ENCODE assay signal across 9 cellular contexts in the genomic region with DNA sequence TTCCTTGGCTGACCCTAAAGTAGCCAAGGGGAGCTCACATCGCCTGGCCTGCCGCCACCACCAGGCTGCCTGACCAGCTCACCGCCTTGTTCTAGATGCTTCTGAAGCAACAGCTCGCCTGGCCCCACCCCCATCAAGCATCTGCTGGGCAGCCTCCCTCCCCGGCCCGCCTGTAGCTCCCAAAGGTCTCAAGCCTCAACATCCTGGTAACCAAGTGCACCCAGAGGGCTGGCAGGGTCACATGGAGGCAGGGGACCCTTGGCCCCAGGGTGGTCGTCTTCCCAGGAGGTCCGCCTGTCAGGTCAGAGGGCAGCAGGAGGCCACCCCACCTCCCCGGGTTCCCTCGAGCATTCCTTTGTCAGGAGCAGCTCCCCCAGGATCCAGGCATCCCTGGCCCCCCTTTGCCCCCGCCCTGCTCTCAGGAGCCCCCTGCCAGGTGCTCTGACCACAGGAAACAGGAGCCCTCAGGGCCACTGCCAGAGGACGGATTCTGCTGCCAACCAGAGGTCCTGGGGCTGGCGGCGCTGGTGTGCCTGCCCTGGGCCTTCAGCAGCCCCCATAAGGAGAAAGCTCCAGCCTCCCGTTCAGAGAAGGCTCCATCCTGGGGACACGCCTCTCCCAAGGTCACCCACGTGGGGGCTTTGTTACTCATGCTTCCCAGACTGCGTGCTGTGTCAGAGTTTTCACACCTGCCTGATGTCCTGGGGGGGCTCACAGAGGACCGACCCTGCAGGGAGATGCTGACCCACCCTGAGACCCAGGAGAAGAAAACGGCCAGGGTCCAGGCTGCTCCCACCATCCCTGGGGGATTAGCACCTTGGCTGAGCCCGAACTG.
DNase-seq lines count a peak whose midpoint lies in the region; ATAC-seq and TF ChIP-seq lines count a peak whose summit lies in the region.
"Had no signal": no experiment of that assay in that cellular context is flagged by ENCODE, and none has a peak within 500 bp of the region (broad histone marks: within the 10 kb centered on the region; RNA-seq: fewer than 3 reads in every experiment).

No MANE protein-coding gene starts in this region.

- CTCF ChIA-PET in RWPE1 (lab: Yijun Ruan, JAX), result interaction anchor here (0.7 to 1.2 kb wide), 9 partner anchors 12 to 241 kb away, joined by 3 to 9 read pairs (median 4); no protein-coding TSS in a partner anchor

- peak overlapping the region; percentile 100 for H3K27ac ChIP-seq in BLaER1
- H3K27ac ChIP-seq in KMS-11, result no peak overlapping the region
- H3K27ac ChIP-seq in duodenal mucosa (ENCODE audit: low read depth, low read length), result no peak overlapping the region
- no peak overlapping the region for H3K27ac ChIP-seq in muscle layer of duodenum (ENCODE audit: low read length)
- no peak overlapping the region for H3K27ac ChIP-seq in RWPE1
- H3K27ac ChIP-seq: Peyer's patch had no signal

- peak overlapping the region; percentile 76 for H2AFZ ChIP-seq in KMS-11 (ENCODE audit: low read depth)

- H3K27me3 ChIP-seq in BLaER1 (no peaks in the 10 kb centered on the region), KMS-11 (ENCODE audit: insufficient read depth, low read depth) (no peaks in the 10 kb centered on the region), duodenal mucosa (ENCODE audit: control insufficient read depth in 1 of 2, insufficient read depth in 2 of 2, low read length in 2 of 2) (peaks cover 8 to 14% of the 10 kb centered on the region in 2 donors), muscle layer of duodenum (ENCODE audit: low read depth, low read length) (no peaks in the 10 kb centered on the region)
- H3K27me3 ChIP-seq: Peyer's patch had no signal

- H3K4me1 ChIP-seq in BLaER1, result peaks cover 86% of the 10 kb centered on the region
- H3K4me1 ChIP-seq in KMS-11 (ENCODE audit: low read depth, poor library complexity, severe bottlenecking), result peaks cover 54% of the 10 kb centered on the region
- H3K4me1 ChIP-seq in duodenal mucosa (ENCODE audit: control insufficient read depth in 1 of 2, insufficient read depth in 2 of 2, low read length in 2 of 2), result peaks cover 8 to 23% of the 10 kb centered on the region in 2 donors
- peaks cover 0 to 17% of the 10 kb centered on the region in 2 donors for H3K4me1 ChIP-seq in muscle layer of duodenum (ENCODE audit: control insufficient read depth in 1 of 2, insufficient read depth in 2 of 2, low read length in 2 of 2)

- H3K9me3 ChIP-seq in BLaER1 (no peaks in the 10 kb centered on the region), duodenal mucosa (ENCODE audit: control insufficient read depth in 1 of 2, low read length in 2 of 2) (no peaks in the 10 kb centered on the region), muscle layer of duodenum (ENCODE audit: control insufficient read depth in 1 of 2, low read length in 2 of 2) (no peaks in the 10 kb centered on the region)
- H3K9me3 ChIP-seq: Peyer's patch had no signal

- DNase-seq in Kasumi-1 (lab: John Stamatoyannopoulos, UW), result no peak
- DNase-seq in KG1 (lab: John Stamatoyannopoulos, UW), result no peak
- no peak for DNase-seq in RWPE1 (ENCODE audit: low spot score)

- no peak for ATAC-seq in GM21619 (IDR thresholded peaks at IDR 0.05; ENCODE audit: unreplicated experiment)

- H3K9ac ChIP-seq in BLaER1 (peak overlapping the region; percentile 64), KMS-11 (peak overlapping the region; percentile 14; the same call in 1 of the 2 replicates), duodenal mucosa (ENCODE audit: low read depth in 1 of 2, low read length in 2 of 2) (peak overlapping the region in 1 of 2 donors; percentile 1)

- H4K20me1 ChIP-seq in BLaER1 (no peaks in the 10 kb centered on the region), KMS-11 (ENCODE audit: insufficient read depth) (no peaks in the 10 kb centered on the region)

- POLR2A ChIA-PET in RWPE1 (lab: Yijun Ruan, JAX; ENCODE audit: low non-redundant PET), result no interaction called here

- TF ChIP-seq CTCF in KMS-11 (conservative IDR thresholded peaks at IDR 0.05; ENCODE audit: low read depth, low read length), result no peak
- no peak for TF ChIP-seq CTCF in RWPE1 (conservative IDR thresholded peaks at IDR 0.05; ENCODE audit: low read depth)

- H3K4me3 ChIP-seq in BLaER1 (no peak overlapping the region), KMS-11 (IDR thresholded peaks at IDR 0.05; ENCODE audit: insufficient read depth, low read depth, low read length) (no peak overlapping the region), duodenal mucosa (ENCODE audit: low read depth in 1 of 2, low read length in 2 of 2) (peak overlapping the region; percentile 53 to 60), muscle layer of duodenum (ENCODE audit: low read depth in 1 of 2, low read length in 2 of 2) (peak overlapping the region; percentile 31 to 47)

- H3K4me2 ChIP-seq in BLaER1, result peak overlapping the region; percentile 99
- H3K4me2 ChIP-seq in KMS-11, result peak overlapping the region; percentile 99

- H3K36me3 ChIP-seq in BLaER1 (peaks cover 7% of the 10 kb centered on the region), KMS-11 (ENCODE audit: insufficient read depth) (no peaks in the 10 kb centered on the region), duodenal mucosa (ENCODE audit: control insufficient read depth in 1 of 2, insufficient read depth in 2 of 2, low read length in 2 of 2) (no peaks in the 10 kb centered on the region), muscle layer of duodenum (ENCODE audit: control insufficient read depth in 1 of 2, insufficient read depth in 2 of 2, low read length in 2 of 2) (no peaks in the 10 kb centered on the region)
- H3K36me3 ChIP-seq: Peyer's patch had no signal

- H3K79me2 ChIP-seq in KMS-11 (ENCODE audit: insufficient read depth, low read depth), result peaks cover 20% of the 10 kb centered on the region

Comparison
In these comparisons a context has a peak if more than half of its experiments do, and no peak if none do; other contexts are left out.
1. H3K4me3 ChIP-seq: peak in duodenal mucosa (2 of 2) and muscle layer of duodenum (2 of 2); none in BLaER1 (single experiment) and KMS-11 (single experiment).